ENCODE assay signal across 23 cellular contexts in genomic region chr3:123722021-123722420, GRCh38.
DNase-seq lines count a peak whose midpoint lies in the region; ATAC-seq and TF ChIP-seq lines count a peak whose summit lies in the region.
"Had no signal": no experiment of that assay in that cellular context is flagged by ENCODE, and none has a peak within 500 bp of the region (broad histone marks: within the 10 kb centered on the region; RNA-seq: fewer than 3 reads in every experiment).

No MANE protein-coding gene starts in this region.

- H3K4me1 ChIP-seq in IMR-90 (ENCODE audit: control insufficient read depth, insufficient read depth, low read length) (peaks cover 21% of the 10 kb centered on the region), gastroesophageal sphincter (peaks cover 9 to 56% (median 21%) of the 10 kb centered on the region in 3 donors), tibial artery (peaks cover 0 to 59% (median 32%) of the 10 kb centered on the region in 4 donors), foreskin keratinocyte (peaks cover 3% of the 10 kb centered on the region)

- no peaks in the 10 kb centered on the region for H3K27me3 Mint-ChIP-seq in neural crest cell (ENCODE audit: low read depth)

- H3K18ac ChIP-seq in IMR-90 (ENCODE audit: low read depth, low read length): no peak overlapping the region

- no peak overlapping the region for H3K4me3 ChIP-seq in IMR-90 (ENCODE audit: insufficient read depth, low read depth, low read length)
- H3K4me3 ChIP-seq in gastroesophageal sphincter: no peak overlapping the region
- no peak overlapping the region for H3K4me3 ChIP-seq in tibial artery
- H3K4me3 ChIP-seq: SK-N-MC had no signal

- in situ Hi-C loops in IMR-90 (cut with MboI; ENCODE audit: low sequenced_read_pairs): no loop called here

- H3K4me1 Mint-ChIP-seq in neural crest cell: peaks cover 19% of the 10 kb centered on the region

- no peak overlapping the region for H4K5ac ChIP-seq in IMR-90 (ENCODE audit: low read depth, low read length)

- BruUV-seq in IMR-90 (replicated peaks; lab: Mats Ljungman, UMichigan): no TSS peak

- no peak overlapping the region for H3K56ac ChIP-seq in IMR-90 (ENCODE audit: extremely low read depth, insufficient read depth, low read length)

- H3K4me3 Mint-ChIP-seq in neural crest cell: no peak overlapping the region
- H3K4me3 Mint-ChIP-seq: IgD-negative memory B cell had no signal

- H4K8ac ChIP-seq in IMR-90 (ENCODE audit: low read depth in 2 of 2, low read length in 2 of 2): no peak overlapping the region

- H3K9ac ChIP-seq in IMR-90 (ENCODE audit: low read depth, low read length): no peak overlapping the region
- H3K9ac ChIP-seq: KMS-11 had no signal

- TF ChIP-seq POLR2A in IMR-90 (IDR thresholded peaks at IDR 0.05; ENCODE audit: low read depth, low read length) (no peak), gastroesophageal sphincter (IDR thresholded peaks at IDR 0.05) (no peak)

- H2BK15ac ChIP-seq in IMR-90 (ENCODE audit: low read depth, low read length): no peak overlapping the region

- TF ChIP-seq CTCF in IMR-90 (conservative IDR thresholded peaks at IDR 0.05; ENCODE audit: low read depth, low read length): no peak
- TF ChIP-seq CTCF in gastroesophageal sphincter (IDR thresholded peaks at IDR 0.05): no peak
- no peak for TF ChIP-seq CTCF in neural crest cell (conservative IDR thresholded peaks at IDR 0.05)
- TF ChIP-seq CTCF in tibial artery (IDR thresholded peaks at IDR 0.05): no peak
- no peak for TF ChIP-seq CTCF in foreskin keratinocyte (conservative IDR thresholded peaks at IDR 0.05)

- no peak overlapping the region for H3K23ac ChIP-seq in IMR-90 (ENCODE audit: low read depth, low read length)

- H2BK120ac ChIP-seq in IMR-90 (ENCODE audit: low read depth, low read length): no peak overlapping the region

- WGBS in IMR-90 (ENCODE audit: extremely low coverage in 2 of 2, insufficient read length in 1 of 2), 2 experiments: 78% methylated on average over 7 of the region's 10 CpGs; no CpG with 5 or more reads in 1 of the 2 experiments
- 40% methylated on average over 1 of the region's 10 CpGs; no CpG with 5 or more reads in 1 of the 2 donors for WGBS in gastroesophageal sphincter (ENCODE audit: low coverage in 1 of 2), 2 donors

- intact Hi-C loops in IMR-90 (cut with micrococcal nuclease): no loop called here
- intact Hi-C loops in tibial artery (cut with DNase I; ENCODE audit: low total_unique reads): no loop called here

- TF ChIP-seq RAD21 in IMR-90 (IDR thresholded peaks at IDR 0.05; ENCODE audit: low read length): no peak

- H3K9me3 ChIP-seq in IMR-90 (ENCODE audit: control insufficient read depth, insufficient read depth, low read length) (no peaks in the 10 kb centered on the region), gastroesophageal sphincter (no peaks in the 10 kb centered on the region), tibial artery (no peaks in the 10 kb centered on the region)

- no peak overlapping the region for H2AK9ac ChIP-seq in IMR-90 (replicated peaks; ENCODE audit: low read depth, low read length, poor library complexity)

- H3K79me1 ChIP-seq in IMR-90 (ENCODE audit: low read depth in 1 of 2, low read length in 2 of 2): peaks cover 6 to 40% of the 10 kb centered on the region in 2 experiments; a peak in 2 of 4 replicates

- H4K20me1 ChIP-seq in IMR-90 (ENCODE audit: insufficient read depth, low read length): no peaks in the 10 kb centered on the region

- ATAC-seq in IMR-90 (ENCODE audit: low read depth) (no peak), gastroesophageal sphincter (no peak), foreskin keratinocyte (no peak)

- H2AFZ ChIP-seq in IMR-90 (replicated peaks; ENCODE audit: low read length, poor library complexity): no peak overlapping the region

- H2BK5ac ChIP-seq in IMR-90 (ENCODE audit: low read depth, low read length, poor library complexity, severe bottlenecking): no peak overlapping the region

- no peaks in the 10 kb centered on the region for H3K9me3 Mint-ChIP-seq in neural crest cell
- H3K9me3 Mint-ChIP-seq: IgD-negative memory B cell had no signal

- no peaks in the 10 kb centered on the region for H3K36me3 Mint-ChIP-seq in neural crest cell (ENCODE audit: low read depth)
- H3K36me3 Mint-ChIP-seq: IgD-negative memory B cell had no signal

- TF ChIP-seq EP300 in gastroesophageal sphincter (IDR thresholded peaks at IDR 0.05): no peak

- H3K27ac ChIP-seq in IMR-90 (ENCODE audit: insufficient read depth, low read length): no peak overlapping the region
- H3K27ac ChIP-seq in gastroesophageal sphincter: peak overlapping the region in 3 of 4 donors; percentile 58 to 90 (median 82)
- peak overlapping the region; percentile 0 to 31 for H3K27ac ChIP-seq in tibial artery
- H3K27ac ChIP-seq in foreskin keratinocyte: no peak overlapping the region
- H3K27ac ChIP-seq: KMS-11, SK-N-MC had no signal

- POLR2A ChIA-PET in IMR-90 (lab: Charles Lee; ENCODE audit: unreplicated experiment): no interaction called here

- peak overlapping the region; percentile 95 for H3K27ac Mint-ChIP-seq in neural crest cell (ENCODE audit: unreplicated experiment)
- H3K27ac Mint-ChIP-seq: IgD-negative memory B cell had no signal

- H3K27me3 ChIP-seq in IMR-90 (ENCODE audit: control insufficient read depth, insufficient read depth, low read length) (no peaks in the 10 kb centered on the region), gastroesophageal sphincter (no peaks in the 10 kb centered on the region), tibial artery (no peaks in the 10 kb centered on the region), foreskin keratinocyte (peaks cover 3% of the 10 kb centered on the region)

- no peak overlapping the region for H3K4me2 ChIP-seq in IMR-90 (ENCODE audit: low read depth, low read length)
- H3K4me2 ChIP-seq: KMS-11 had no signal

- dilution Hi-C loops in IMR-90 (cut with HindIII; ENCODE audit: low sequenced_read_pairs, unreplicated experiment): no loop called here

- H2AK5ac ChIP-seq in IMR-90 (ENCODE audit: low read depth, low read length): no peak overlapping the region; the same call in 1 of the 2 replicates

- 0 out of 2 replicates have a peak overlapping the region, but pooled peaks have one; percentile 9 for H3K4ac ChIP-seq in IMR-90 (ENCODE audit: low read depth, low read length)

- 0 out of 2 replicates have a peak overlapping the region, but pooled peaks have one; percentile 2 for H4K91ac ChIP-seq in IMR-90 (ENCODE audit: insufficient read depth, low read depth, low read length)

- CTCF ChIA-PET in IMR-90 (lab: Yijun Ruan, JAX): interaction anchor here (1.3 kb wide), 1 partner anchor 34 kb away, joined by 5 read pairs; no protein-coding TSS in a partner anchor

- H3K14ac ChIP-seq in IMR-90 (replicated peaks; ENCODE audit: low read depth, low read length): no peak overlapping the region

- H3K36me3 ChIP-seq in IMR-90 (ENCODE audit: control insufficient read depth, insufficient read depth, low read length) (peaks cover 52% of the 10 kb centered on the region), gastroesophageal sphincter (no peaks in the 10 kb centered on the region), tibial artery (peaks cover 0 to 8% (median 0%) of the 10 kb centered on the region in 3 donors)

- no peak overlapping the region for H2BK20ac ChIP-seq in IMR-90 (ENCODE audit: low read depth, low read length)

- H3K9me1 ChIP-seq in IMR-90 (ENCODE audit: insufficient read depth, low read length): peaks cover 14% of the 10 kb centered on the region

- DNase-seq in IMR-90 (no peak), neural crest cell (ENCODE audit: low read depth, low spot score) (no peak), tibial artery (no peak), foreskin keratinocyte (no peak), hippocampal formation (lab: John Stamatoyannopoulos, UW) (no peak), NCI-H510A (lab: John Stamatoyannopoulos, UW) (no peak), NCI-H1436 (lab: John Stamatoyannopoulos, UW) (no peak)
- DNase-seq: 8988T, DMS153, GOT3, HCEC 1CT, MM.1S, NCI-H1048, NCI-H1417, NCI-H1694 treated with DMSO at 0.1 percent for 48 hours, NCI-H2081, NCI-H226, NCI-H748 treated with DMSO at 0.1 percent for 48 hours, SIG-M5 had no signal

TF ChIP-seq in IMR-90, 13 proteins besides CTCF, POLR2A, EP300 and RAD21:
- TF ChIP-seq RFX5 (IDR thresholded peaks at IDR 0.05; ENCODE audit: low read depth, low read length) (no peak), CEBPB (IDR thresholded peaks at IDR 0.05; ENCODE audit: low read depth, low read length) (no peak), FOS (IDR thresholded peaks at IDR 0.05; ENCODE audit: low read depth, low read length) (no peak), MAZ (IDR thresholded peaks at IDR 0.05; ENCODE audit: borderline replicate concordance, low read depth, low read length) (no peak), ELK1 (IDR thresholded peaks at IDR 0.05; ENCODE audit: borderline replicate concordance, low read depth, low read length) (no peak), NFE2L2 (IDR thresholded peaks at IDR 0.05; ENCODE audit: low read depth, low read length) (no peak)
- TF ChIP-seq, protein P1, sequence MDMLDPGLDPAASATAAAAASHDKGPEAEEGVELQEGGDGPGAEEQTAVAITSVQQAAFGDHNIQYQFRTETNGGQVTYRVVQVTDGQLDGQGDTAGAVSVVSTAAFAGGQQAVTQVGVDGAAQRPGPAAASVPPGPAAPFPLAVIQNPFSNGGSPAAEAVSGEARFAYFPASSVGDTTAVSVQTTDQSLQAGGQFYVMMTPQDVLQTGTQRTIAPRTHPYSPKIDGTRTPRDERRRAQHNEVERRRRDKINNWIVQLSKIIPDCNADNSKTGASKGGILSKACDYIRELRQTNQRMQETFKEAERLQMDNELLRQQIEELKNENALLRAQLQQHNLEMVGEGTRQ (IDR thresholded peaks at IDR 0.05; ENCODE audit: low read depth, low read length): no peak
TF ChIP-seq in IMR-90: peak in this region for 0.

Comparison
In these comparisons a context has a peak if more than half of its experiments do, and no peak if none do; other contexts are left out.
1. H3K27ac ChIP-seq: peak in gastroesophageal sphincter (3 of 4) and tibial artery (2 of 2); none in IMR-90 (single experiment) and foreskin keratinocyte (single experiment).